1 cellular context compared by ENCODE assay signal in genomic region chr16:27470567-27471431, GRCh38.
TF ChIP-seq lines count a peak whose summit lies in the region.

No MANE protein-coding gene starts in this region.

TF ChIP-seq in HepG2, 621 proteins besides CTCF, POLR2A, EP300 and RAD21 (continued from another document and continues in another):
- TF ChIP-seq ZNF407 (CRISPR knock-in tag; IDR thresholded peaks at IDR 0.05; ENCODE audit: not compliant biosample characterization), result peak; percentile 15
- no peak for TF ChIP-seq ZNF367 (CRISPR knock-in tag; IDR thresholded peaks at IDR 0.05; ENCODE audit: borderline replicate concordance)
- TF ChIP-seq ZNF737 (CRISPR knock-in tag; IDR thresholded peaks at IDR 0.05; ENCODE audit: borderline replicate concordance), result no peak
- TF ChIP-seq ZSCAN12 (CRISPR knock-in tag; IDR thresholded peaks at IDR 0.05), result no peak
- no peak for TF ChIP-seq STAT6 (CRISPR knock-in tag; IDR thresholded peaks at IDR 0.05; ENCODE audit: borderline replicate concordance)
- TF ChIP-seq REXO4 (CRISPR knock-in tag; IDR thresholded peaks at IDR 0.05; ENCODE audit: borderline replicate concordance), result no peak
- TF ChIP-seq IKZF5 (CRISPR knock-in tag; IDR thresholded peaks at IDR 0.05), result peak; percentile 54
- no peak for TF ChIP-seq ZNF749 (CRISPR knock-in tag; IDR thresholded peaks at IDR 0.05; ENCODE audit: borderline replicate concordance)
- TF ChIP-seq TP53 (CRISPR knock-in tag; conservative IDR thresholded peaks at IDR 0.05), result no peak
- TF ChIP-seq PBX3 (CRISPR knock-in tag; IDR thresholded peaks at IDR 0.05; ENCODE audit: borderline replicate concordance), result no peak
- TF ChIP-seq KAT2B (IDR thresholded peaks at IDR 0.05; ENCODE audit: borderline replicate concordance, low read depth, low read length), result no peak
- no peak for TF ChIP-seq EEA1 (CRISPR knock-in tag; IDR thresholded peaks at IDR 0.05; ENCODE audit: borderline replicate concordance)
- TF ChIP-seq ZBTB7B (CRISPR knock-in tag; IDR thresholded peaks at IDR 0.05), result 0 out of 2 replicates have a peak, but pooled peaks have one; percentile 30
- no peak for TF ChIP-seq ZSCAN31 (CRISPR knock-in tag; IDR thresholded peaks at IDR 0.05; ENCODE audit: low read depth)
- peak; percentile 55; the same call in 1 of the 2 replicates for TF ChIP-seq FOXK1 (CRISPR knock-in tag; IDR thresholded peaks at IDR 0.05; ENCODE audit: borderline replicate concordance, low read depth)
- peak; percentile 68 for TF ChIP-seq GATAD2A (CRISPR knock-in tag; IDR thresholded peaks at IDR 0.05)
- TF ChIP-seq DRAP1 (CRISPR knock-in tag; IDR thresholded peaks at IDR 0.05), result peak; percentile 47; the same call in 1 of the 2 replicates
- peak; percentile 44; the same call in 1 of the 2 replicates for TF ChIP-seq ZNF556 (CRISPR knock-in tag; IDR thresholded peaks at IDR 0.05; ENCODE audit: borderline replicate concordance)
- TF ChIP-seq SP4 (CRISPR knock-in tag; IDR thresholded peaks at IDR 0.05), result no peak; the same call in 1 of the 2 replicates
- TF ChIP-seq ARNTL (CRISPR knock-in tag; IDR thresholded peaks at IDR 0.05), result peak; percentile 58; the same call in 1 of the 2 replicates
- no peak for TF ChIP-seq MLXIP (CRISPR knock-in tag; IDR thresholded peaks at IDR 0.05; ENCODE audit: borderline replicate concordance)
- TF ChIP-seq ZSCAN30 (CRISPR knock-in tag; IDR thresholded peaks at IDR 0.05), result no peak
- TF ChIP-seq THAP11 (CRISPR knock-in tag; IDR thresholded peaks at IDR 0.05), result peak; percentile 43
- TF ChIP-seq IRF2 (CRISPR knock-in tag; IDR thresholded peaks at IDR 0.05), result peak; percentile 44; the same call in 1 of the 2 replicates
- TF ChIP-seq ZNF543 (CRISPR knock-in tag; IDR thresholded peaks at IDR 0.05), result 0 out of 2 replicates have a peak, but pooled peaks have one; percentile 42
- TF ChIP-seq ZNF572 (CRISPR knock-in tag; IDR thresholded peaks at IDR 0.05), result no peak
- 0 out of 2 replicates have a peak, but pooled peaks have one; percentile 51 for TF ChIP-seq ZNF616 (CRISPR knock-in tag; IDR thresholded peaks at IDR 0.05; ENCODE audit: low read depth)
- TF ChIP-seq ZNF24 (IDR thresholded peaks at IDR 0.05), result 0 out of 2 replicates have a peak, but pooled peaks have one; percentile 3
- no peak for TF ChIP-seq KDM5A (IDR thresholded peaks at IDR 0.05; ENCODE audit: borderline replicate concordance, low read length)
- TF ChIP-seq SETDB1 (CRISPR knock-in tag; IDR thresholded peaks at IDR 0.05; ENCODE audit: borderline replicate concordance), result no peak
- TF ChIP-seq ZNF121 (CRISPR knock-in tag; IDR thresholded peaks at IDR 0.05), result no peak
- TF ChIP-seq HOXA3 (CRISPR knock-in tag; IDR thresholded peaks at IDR 0.05), result peak; percentile 77
- no peak for TF ChIP-seq SMAD3 (CRISPR knock-in tag; IDR thresholded peaks at IDR 0.05)
- no peak for TF ChIP-seq STAT5B (CRISPR knock-in tag; IDR thresholded peaks at IDR 0.05)
- TF ChIP-seq HNRNPLL (IDR thresholded peaks at IDR 0.05; ENCODE audit: low read depth, low read length, poor library complexity, severe bottlenecking), result no peak
- TF ChIP-seq NR2F6 (IDR thresholded peaks at IDR 0.05), result peak; percentile 93
- TF ChIP-seq NR2F6 (CRISPR knock-in tag; IDR thresholded peaks at IDR 0.05), result peak; percentile 96
- no peak for TF ChIP-seq ZNF704 (CRISPR knock-in tag; IDR thresholded peaks at IDR 0.05; ENCODE audit: borderline replicate concordance)
- no peak for TF ChIP-seq ZNF775 (CRISPR knock-in tag; IDR thresholded peaks at IDR 0.05; ENCODE audit: borderline replicate concordance)
- TF ChIP-seq HOMEZ (CRISPR knock-in tag; IDR thresholded peaks at IDR 0.05; ENCODE audit: low read depth), result peak; percentile 93
- peak; percentile 88; the same call in 1 of the 2 replicates for TF ChIP-seq FOSL1 (CRISPR knock-in tag; IDR thresholded peaks at IDR 0.05; ENCODE audit: borderline replicate concordance)
- TF ChIP-seq POGZ (CRISPR knock-in tag; IDR thresholded peaks at IDR 0.05), result peak; percentile 59; the same call in 1 of the 2 replicates
- peak; percentile 62 for TF ChIP-seq PPARG (CRISPR knock-in tag; conservative IDR thresholded peaks at IDR 0.05)
- no peak for TF ChIP-seq CBFB (CRISPR knock-in tag; IDR thresholded peaks at IDR 0.05)
- TF ChIP-seq ZNF451 (CRISPR knock-in tag; IDR thresholded peaks at IDR 0.05), result 0 out of 2 replicates have a peak, but pooled peaks have one; percentile 61
- no peak for TF ChIP-seq ONECUT2 (CRISPR knock-in tag; IDR thresholded peaks at IDR 0.05)
